8 cellular contexts compared by ENCODE assay signal in the genomic region with DNA sequence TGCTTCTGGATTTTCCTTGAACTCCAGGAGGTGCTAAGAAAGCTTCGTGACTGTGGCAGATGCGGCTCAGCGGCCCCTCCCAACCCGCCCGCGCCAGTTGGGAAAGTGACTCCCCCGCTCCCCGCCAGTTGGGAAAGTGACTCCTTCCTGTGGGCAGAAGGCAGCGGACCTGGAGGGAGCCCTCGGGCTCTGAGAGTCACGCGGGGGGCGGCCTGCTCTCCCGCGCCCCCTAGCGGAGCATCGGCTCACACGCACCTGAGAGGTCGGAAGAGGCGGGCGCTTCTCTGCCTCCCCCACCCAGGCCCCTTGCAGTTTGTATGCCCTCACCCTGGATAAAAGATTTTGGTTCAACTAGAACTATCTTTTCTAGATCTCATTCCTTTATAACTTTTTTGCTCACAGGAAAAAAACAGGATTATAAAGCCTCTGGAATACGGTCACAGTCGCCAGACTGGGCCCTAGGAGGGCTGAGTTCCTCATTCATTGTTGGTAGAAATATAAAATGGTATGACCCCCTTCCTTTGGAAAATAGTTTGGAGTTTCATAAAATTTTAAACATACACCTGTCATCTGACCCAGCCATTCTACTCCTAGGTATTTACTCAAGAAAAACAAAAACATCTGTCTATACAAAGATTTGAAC.
DNase-seq lines count a peak whose midpoint lies in the region; ATAC-seq and TF ChIP-seq lines count a peak whose summit lies in the region.

No MANE protein-coding gene starts in this region.

- TF ChIP-seq CTCF in GM12874 (IDR thresholded peaks at IDR 0.05; ENCODE audit: insufficient read depth, low read depth, low read length) = peak; percentile 77
- TF ChIP-seq CTCF in activated B cell treated with CpG ODN at 0.5 μM for 24 hours (IDR thresholded peaks at IDR 0.05) = no peak

- intact Hi-C loops in activated B cell treated with CpG ODN at 0.5 μM for 24 hours (cut with micrococcal nuclease) (loop anchor here (2.0 to 10.0 kb wide), 4 partner anchors 493 to 1552 kb away; a partner anchor contains a TSS), aorta (cut with DNase I) (loop anchor here (5.0 to 10.0 kb wide), 2 partner anchors 492 to 955 kb away; no protein-coding TSS in a partner anchor)
- intact Hi-C loops in naive thymus-derived CD4-positive, alpha-beta T cell (cut with micrococcal nuclease) = loop anchor here (2.0 to 10.0 kb wide), 11 partner anchors 197 to 1551 kb away; a partner anchor contains a TSS

- H3K27ac Mint-ChIP-seq in activated B cell treated with CpG ODN at 0.5 μM for 24 hours = no peak overlapping the region
- H3K27ac Mint-ChIP-seq in naive thymus-derived CD4-positive, alpha-beta T cell = no peak overlapping the region

- no peak for TF ChIP-seq POLR2A in GM18505 (IDR thresholded peaks at IDR 0.05; ENCODE audit: borderline replicate concordance, extremely low read depth, insufficient read depth, insufficient read length)

- peaks cover 9% of the 10 kb centered on the region for H3K9me3 Mint-ChIP-seq in activated B cell treated with CpG ODN at 0.5 μM for 24 hours
- peaks cover 3 to 14% (median 8%) of the 10 kb centered on the region in 11 donors for H3K9me3 Mint-ChIP-seq in naive thymus-derived CD4-positive, alpha-beta T cell

- peak; percentile 18 for ATAC-seq in activated B cell treated with CpG ODN at 0.5 μM for 24 hours (ENCODE audit: low read depth)
- ATAC-seq in naive thymus-derived CD4-positive, alpha-beta T cell = peak; percentile 59
- ATAC-seq in aorta (ENCODE audit: low FRiP score) = peak; percentile 21
- no peak for ATAC-seq in GM21528 (IDR thresholded peaks at IDR 0.05; ENCODE audit: low FRiP score, unreplicated experiment)
- no peak for ATAC-seq in HG03097 (IDR thresholded peaks at IDR 0.05; ENCODE audit: low FRiP score, unreplicated experiment)
- ATAC-seq in GM18505 (IDR thresholded peaks at IDR 0.05; ENCODE audit: unreplicated experiment) = no peak

- no peak overlapping the region for H3K27ac ChIP-seq in naive thymus-derived CD4-positive, alpha-beta T cell (ENCODE audit: low read depth, low read length)
- H3K27ac ChIP-seq in aorta (ENCODE audit: low read depth in 1 of 2, low read length in 2 of 2) = no peak overlapping the region

- H3K36me3 Mint-ChIP-seq in activated B cell treated with CpG ODN at 0.5 μM for 24 hours (ENCODE audit: low read depth) = no peaks in the 10 kb centered on the region
- peaks cover 3 to 8% (median 5%) of the 10 kb centered on the region in 5 donors for H3K36me3 Mint-ChIP-seq in naive thymus-derived CD4-positive, alpha-beta T cell

- DNase-seq in activated B cell treated with CpG ODN at 0.5 μM for 24 hours (peak; percentile 18), aorta (peak; percentile 65 to 86)
- peak; percentile 19 for DNase-seq in effector CD8-positive, alpha-beta T cell (lab: John Stamatoyannopoulos, UW)
- DNase-seq in naive thymus-derived CD4-positive, alpha-beta T cell = peak in 8 of 9 donors; percentile 12 to 50 (median 30)

- H3K27me3 ChIP-seq in naive thymus-derived CD4-positive, alpha-beta T cell (ENCODE audit: control insufficient read depth in 2 of 2, insufficient read depth in 2 of 2, low read length in 2 of 2) = peaks cover 0 to 3% of the 10 kb centered on the region in 2 donors
- H3K27me3 ChIP-seq in aorta (ENCODE audit: control insufficient read depth in 1 of 2, insufficient read depth in 2 of 2, low read length in 1 of 2) = no peaks in the 10 kb centered on the region

- H3K4me1 Mint-ChIP-seq in activated B cell treated with CpG ODN at 0.5 μM for 24 hours = peaks cover 10% of the 10 kb centered on the region
- H3K4me1 Mint-ChIP-seq in naive thymus-derived CD4-positive, alpha-beta T cell = peaks cover 0 to 22% (median 11%) of the 10 kb centered on the region in 7 donors

- H3K27me3 Mint-ChIP-seq in activated B cell treated with CpG ODN at 0.5 μM for 24 hours = peaks cover 36% of the 10 kb centered on the region
- H3K27me3 Mint-ChIP-seq in naive thymus-derived CD4-positive, alpha-beta T cell = peaks cover 27 to 60% (median 50%) of the 10 kb centered on the region in 5 donors

- no peak overlapping the region for H3K4me3 ChIP-seq in naive thymus-derived CD4-positive, alpha-beta T cell (ENCODE audit: low read length)
- H3K4me3 ChIP-seq in aorta (ENCODE audit: low read length in 2 of 2) = no peak overlapping the region

- no peaks in the 10 kb centered on the region for H3K36me3 ChIP-seq in naive thymus-derived CD4-positive, alpha-beta T cell (ENCODE audit: control insufficient read depth in 2 of 3, insufficient read depth in 3 of 3, low read length in 3 of 3)
- no peaks in the 10 kb centered on the region for H3K36me3 ChIP-seq in aorta (ENCODE audit: control insufficient read depth in 1 of 2, insufficient read depth in 2 of 2, low read length in 1 of 2)

- 22% methylated on average over 23 of the region's 23 CpGs for WGBS in aorta, 2 donors

- peaks cover 0 to 11% of the 10 kb centered on the region in 2 donors for H3K4me1 ChIP-seq in naive thymus-derived CD4-positive, alpha-beta T cell (ENCODE audit: control insufficient read depth in 2 of 2, insufficient read depth in 2 of 2, low read length in 2 of 2)
- H3K4me1 ChIP-seq in aorta (ENCODE audit: control insufficient read depth in 1 of 2, insufficient read depth in 2 of 2, low read length in 2 of 2) = no peaks in the 10 kb centered on the region

- CTCF ChIA-PET in activated B cell treated with CpG ODN at 0.5 μM for 24 hours (lab: Charles Lee) = interaction anchor here (1.0 kb wide), 1 partner anchor 8 kb away, joined by 3 read pairs; no protein-coding TSS in a partner anchor
- CTCF ChIA-PET in naive thymus-derived CD4-positive, alpha-beta T cell (lab: Charles Lee) = interaction anchor here (1.0 kb wide), 2 partner anchors 9 to 54 kb away, joined by 3 to 4 read pairs; no protein-coding TSS in a partner anchor

- POLR2A ChIA-PET in activated B cell treated with CpG ODN at 0.5 μM for 24 hours (lab: Charles Lee) = no interaction called here
- POLR2A ChIA-PET in naive thymus-derived CD4-positive, alpha-beta T cell (lab: Charles Lee) = no interaction called here

- no peak overlapping the region for H3K4me3 Mint-ChIP-seq in activated B cell treated with CpG ODN at 0.5 μM for 24 hours
- H3K4me3 Mint-ChIP-seq in naive thymus-derived CD4-positive, alpha-beta T cell = peak overlapping the region in 8 of 10 donors; percentile 32 to 73 (median 56)

- no peaks in the 10 kb centered on the region for H3K9me3 ChIP-seq in naive thymus-derived CD4-positive, alpha-beta T cell (ENCODE audit: control insufficient read depth in 2 of 3, low read length in 3 of 3)
- peaks cover 3% of the 10 kb centered on the region for H3K9me3 ChIP-seq in aorta (ENCODE audit: control insufficient read depth, low read length)

Comparison
In these comparisons a context has a peak if more than half of its experiments do, and no peak if none do; other contexts are left out.
1. ATAC-seq: peak in activated B cell treated with CpG ODN at 0.5 μM for 24 hours (single experiment), naive thymus-derived CD4-positive, alpha-beta T cell (single experiment) and aorta (single experiment); none in GM21528 (single experiment), HG03097 (single experiment) and GM18505 (single experiment).
2. DNase-seq: peak in every context shown above with its lines; median percentile 76 in aorta; 30 in naive thymus-derived CD4-positive, alpha-beta T cell; 19 in effector CD8-positive, alpha-beta T cell; 18 in activated B cell treated with CpG ODN at 0.5 μM for 24 hours.